Comparison of ENCODE assay signal across 8 cellular contexts in genomic region chr16:31873556-31874353, GRCh38. TPM values are rescaled to one million over a fixed set of nuclear protein-coding genes. Genes with fewer than 3 reads are reported as not detected.
DNase-seq lines count a peak whose midpoint lies in the region; ATAC-seq and TF ChIP-seq lines count a peak whose summit lies in the region.

ZNF267 (plus strand) TSS chr16:31873807; CDS start chr16:31873967, 160 bp downstream.

- peak within 1 kb of the TSS; percentile 99 for H3K4me2 ChIP-seq in KMS-11
- H3K4me2 ChIP-seq in fibroblast of lung (ENCODE audit: extremely low read depth, insufficient read depth, low read length): peak within 1 kb of the TSS; percentile 81

- no peaks in the 10 kb centered on the region for H3K9me3 Mint-ChIP-seq in natural killer cell

- peak within 1 kb of the TSS; percentile 96 for H3K4me3 Mint-ChIP-seq in natural killer cell

- peak within 1 kb of the TSS; percentile 34; the same call in 1 of the 2 replicates for H2AFZ ChIP-seq in KMS-11 (ENCODE audit: low read depth)
- H2AFZ ChIP-seq in fibroblast of lung (ENCODE audit: low read length): peak within 1 kb of the TSS; percentile 68

- no peaks in the 10 kb centered on the region for H3K9me3 ChIP-seq in fibroblast of lung (ENCODE audit: control insufficient read depth, insufficient read depth, low read depth, low read length)

- H3K36me3 Mint-ChIP-seq in natural killer cell: no peaks in the 10 kb centered on the region

- H3K27ac ChIP-seq in KMS-11 (peak within 1 kb of the TSS; percentile 98), fibroblast of lung (ENCODE audit: insufficient read depth, low read length) (peak within 1 kb of the TSS; percentile 69)

- intact Hi-C loops in natural killer cell (cut with micrococcal nuclease): loop anchor here (5.0 to 10.0 kb wide), 3 partner anchors 91 to 416 kb away; partner anchors contain the start of genes ARMC5 and RUSF1

- H3K4me1 Mint-ChIP-seq in natural killer cell: peaks cover 60 to 61% of the 10 kb centered on the region in 2 donors

- ATAC-seq in GM21717 (IDR thresholded peaks at IDR 0.05; ENCODE audit: unreplicated experiment) (peak; percentile 42), natural killer cell (peak; percentile 75 to 90 (median 88))

- peaks cover 79% of the 10 kb centered on the region for H3K4me1 ChIP-seq in KMS-11 (ENCODE audit: low read depth, poor library complexity, severe bottlenecking)
- H3K4me1 ChIP-seq in fibroblast of lung (ENCODE audit: control insufficient read depth, extremely low read depth, insufficient read depth, low read length): peaks cover 15% of the 10 kb centered on the region

- H4K20me1 ChIP-seq in KMS-11 (ENCODE audit: insufficient read depth): peaks cover 4% of the 10 kb centered on the region; the same call in 1 of the 2 replicates
- no peaks in the 10 kb centered on the region for H4K20me1 ChIP-seq in fibroblast of lung (ENCODE audit: control insufficient read depth, extremely low read depth, insufficient read depth, low read length)

- H3K79me2 ChIP-seq in KMS-11 (ENCODE audit: insufficient read depth, low read depth): peaks cover 51% of the 10 kb centered on the region
- H3K79me2 ChIP-seq in fibroblast of lung (ENCODE audit: control insufficient read depth, insufficient read depth, low read length): peaks cover 44% of the 10 kb centered on the region

- TF ChIP-seq CTCF in KMS-11 (conservative IDR thresholded peaks at IDR 0.05; ENCODE audit: low read depth, low read length) (no peak), fibroblast of lung (conservative IDR thresholded peaks at IDR 0.05 in 1 of 2, IDR thresholded peaks at IDR 0.05 in 1 of 2; ENCODE audit: low read depth in 1 of 2, low read length in 2 of 2) (no peak), natural killer cell (IDR thresholded peaks at IDR 0.05) (no peak)

- H3K36me3 ChIP-seq in KMS-11 (ENCODE audit: insufficient read depth): peaks cover 10% of the 10 kb centered on the region; the same call in 1 of the 2 replicates
- peaks cover 1% of the 10 kb centered on the region for H3K36me3 ChIP-seq in fibroblast of lung (ENCODE audit: control insufficient read depth, insufficient read depth, low read length)

- no peaks in the 10 kb centered on the region for H3K27me3 ChIP-seq in KMS-11 (ENCODE audit: insufficient read depth, low read depth)
- no peaks in the 10 kb centered on the region for H3K27me3 ChIP-seq in fibroblast of lung (ENCODE audit: control insufficient read depth, insufficient read depth, low read length)

- peak within 1 kb of the TSS; percentile 92 to 94 for H3K27ac Mint-ChIP-seq in natural killer cell

- H3K27me3 Mint-ChIP-seq in natural killer cell (ENCODE audit: low read depth in 2 of 2): no peaks in the 10 kb centered on the region

- H3K9ac ChIP-seq in KMS-11 (peak within 1 kb of the TSS; percentile 98), fibroblast of lung (ENCODE audit: insufficient read depth, low read length) (peak within 1 kb of the TSS; percentile 89)

- peak within 1 kb of the TSS; percentile 18 for H3K4me3 ChIP-seq in KMS-11 (IDR thresholded peaks at IDR 0.05; ENCODE audit: insufficient read depth, low read depth, low read length)
- peak within 1 kb of the TSS; percentile 61 to 98 (median 82) for H3K4me3 ChIP-seq in fibroblast of lung (replicated peaks in 1 of 4; ENCODE audit: control extremely low read depth in 1 of 4, insufficient read depth in 1 of 4, low read depth in 3 of 4, low read length in 4 of 4)

- DNase-seq in DMS153 treated with DMSO at 0.1 percent for 48 hours (lab: John Stamatoyannopoulos, UW; ENCODE audit: unreplicated experiment) (peak; percentile 87), RKO (ENCODE audit: low spot score) (peak; percentile 93), fibroblast of lung (ENCODE audit: low read depth in 2 of 2) (peak; percentile 84 to 91), natural killer cell (peak; percentile 90)
- DNase-seq in activated T-helper 1 cell treated with anti-CD3 and anti-CD28 coated beads, Interleukin-2, amount 50 U/mL, for 16 hours (ENCODE audit: low read depth in 1 of 2, low spot score in 1 of 2): peak; percentile 81 to 90
- peak; percentile 93 for DNase-seq in stimulated activated naive CD4-positive, alpha-beta T cell treated with Interleukin-2 at 50 U/mL for 16 hours (lab: John Stamatoyannopoulos, UW)

RNA-seq across cellular contexts. Expression of gene ZNF267, which starts in this region (rescaled TPM):
- total RNA-seq in fibroblast of lung: 7.1 and 7.7 TPM in 2 replicates
- 4.2 and 4.6 TPM in 2 replicates for polyA plus RNA-seq in fibroblast of lung
- 3.4 and 3.7 TPM in 2 replicates for polyA plus RNA-seq in fibroblast of lung (2012)
- polyA minus RNA-seq in fibroblast of lung (ENCODE audit: low replicate concordance): 0.79 and 1.4 TPM in 2 replicates
- total RNA-seq in natural killer cell: 10 to 100 TPM; 45.0 to 56.6 (median 52.8) TPM

Comparison
In these comparisons a context has a peak if more than half of its experiments do, and no peak if none do; other contexts are left out.
1. Peak in every context shown above with its lines: DNase-seq, ATAC-seq, H3K4me3 ChIP-seq and H3K27ac ChIP-seq.